ENCODE assay signal across 1 cellular context in genomic region chr6:161405418-161405817, GRCh38.
TF ChIP-seq lines count a peak whose summit lies in the region.

No MANE protein-coding gene starts in this region.

TF ChIP-seq in HEK293, 187 proteins besides CTCF, POLR2A, EP300 and RAD21 (continued from another document and continues in another):
- TF ChIP-seq PATZ1 (tag by site-specific recombination; IDR thresholded peaks at IDR 0.05) (no peak), ZNF416 (tag by site-specific recombination; IDR thresholded peaks at IDR 0.05) (no peak), ZNF623 (tag by site-specific recombination; IDR thresholded peaks at IDR 0.05) (peak; percentile 51; the same call in 1 of the 2 replicates), ZNF791 (tag by site-specific recombination; IDR thresholded peaks at IDR 0.05) (no peak), ZFHX2 (tag by site-specific recombination; conservative IDR thresholded peaks at IDR 0.05) (no peak), ZNF202 (tag by site-specific recombination; IDR thresholded peaks at IDR 0.05; ENCODE audit: borderline replicate concordance) (0 out of 2 replicates have a peak, but pooled peaks have one; percentile 32), SCRT1 (tag by site-specific recombination; IDR thresholded peaks at IDR 0.05; ENCODE audit: borderline replicate concordance) (no peak), GLIS1 (tag by site-specific recombination; IDR thresholded peaks at IDR 0.05) (no peak), PRDM10 (tag by site-specific recombination; IDR thresholded peaks at IDR 0.05) (no peak), EGR2 (tag by site-specific recombination; IDR thresholded peaks at IDR 0.05; ENCODE audit: low read depth) (no peak), ZBTB11 (tag by site-specific recombination; conservative IDR thresholded peaks at IDR 0.05; ENCODE audit: low read depth) (peak; percentile 69), HOXC10 (CRISPR knock-in tag; IDR thresholded peaks at IDR 0.05) (no peak), ELK4 (IDR thresholded peaks at IDR 0.05; ENCODE audit: borderline replicate concordance, low read depth, low read length) (no peak), ZNF692 (tag by site-specific recombination; IDR thresholded peaks at IDR 0.05) (no peak), ZNF138 (tag by site-specific recombination; IDR thresholded peaks at IDR 0.05; ENCODE audit: borderline replicate concordance) (no peak), ZNF16 (tag by site-specific recombination; IDR thresholded peaks at IDR 0.05; ENCODE audit: low read depth) (no peak), ZXDB (tag by site-specific recombination; IDR thresholded peaks at IDR 0.05) (no peak), ZNF423 (tag by site-specific recombination; IDR thresholded peaks at IDR 0.05) (no peak), ZNF354C (tag by site-specific recombination; IDR thresholded peaks at IDR 0.05; ENCODE audit: borderline replicate concordance, low read depth) (no peak), ZNF585B (tag by site-specific recombination; IDR thresholded peaks at IDR 0.05) (no peak), ZBTB44 (tag by site-specific recombination; IDR thresholded peaks at IDR 0.05) (no peak), SP2 (tag by site-specific recombination; IDR thresholded peaks at IDR 0.05) (no peak), BCL11A (tag by site-specific recombination; IDR thresholded peaks at IDR 0.05; ENCODE audit: low read depth) (no peak), ZNF350 (tag by site-specific recombination; IDR thresholded peaks at IDR 0.05) (no peak), ZNF146 (tag by site-specific recombination; IDR thresholded peaks at IDR 0.05) (no peak), ZNF274 (IDR thresholded peaks at IDR 0.05; ENCODE audit: low read length) (no peak), ZNF274 (tag by site-specific recombination; IDR thresholded peaks at IDR 0.05; ENCODE audit: borderline replicate concordance) (no peak), ZNF561 (tag by site-specific recombination; IDR thresholded peaks at IDR 0.05; ENCODE audit: borderline replicate concordance) (no peak), ZNF214 (tag by site-specific recombination; IDR thresholded peaks at IDR 0.05; ENCODE audit: borderline replicate concordance) (no peak), ATF2 (tag by site-specific recombination; IDR thresholded peaks at IDR 0.05; ENCODE audit: low read depth) (no peak), OSR2 (tag by site-specific recombination; IDR thresholded peaks at IDR 0.05) (no peak), ZNF148 (tag by site-specific recombination; IDR thresholded peaks at IDR 0.05; ENCODE audit: borderline replicate concordance) (no peak), ZNF449 (tag by site-specific recombination; IDR thresholded peaks at IDR 0.05) (no peak), ZNF239 (tag by site-specific recombination; IDR thresholded peaks at IDR 0.05) (no peak), HOXD13 (CRISPR knock-in tag; IDR thresholded peaks at IDR 0.05; ENCODE audit: borderline replicate concordance) (no peak), ZSCAN18 (tag by site-specific recombination; IDR thresholded peaks at IDR 0.05) (no peak), ZSCAN23 (tag by site-specific recombination; IDR thresholded peaks at IDR 0.05) (no peak), ZNF324 (tag by site-specific recombination; IDR thresholded peaks at IDR 0.05) (no peak), ZNF302 (tag by site-specific recombination; IDR thresholded peaks at IDR 0.05; ENCODE audit: low read depth) (no peak), ZSCAN16 (tag by site-specific recombination; IDR thresholded peaks at IDR 0.05) (no peak), ZNF391 (tag by site-specific recombination; IDR thresholded peaks at IDR 0.05; ENCODE audit: borderline replicate concordance, low read depth) (no peak)
